1 cellular context compared by ENCODE assay signal in genomic region chr1:163337631-163338030, GRCh38.
TF ChIP-seq lines count a peak whose summit lies in the region.

No MANE protein-coding gene starts in this region.

TF ChIP-seq in HepG2, 621 proteins besides CTCF, POLR2A, EP300 and RAD21 (continued from another document):
- no peak for TF ChIP-seq ZNF280B (CRISPR knock-in tag; IDR thresholded peaks at IDR 0.05; ENCODE audit: borderline replicate concordance)
- no peak for TF ChIP-seq CHCHD3 (CRISPR knock-in tag; IDR thresholded peaks at IDR 0.05)
- TF ChIP-seq PCBP1 (IDR thresholded peaks at IDR 0.05; ENCODE audit: borderline replicate concordance, low read depth, low read length), result no peak
- TF ChIP-seq ZNF44 (CRISPR knock-in tag; IDR thresholded peaks at IDR 0.05), result no peak
- TF ChIP-seq ZNF224 (CRISPR knock-in tag; IDR thresholded peaks at IDR 0.05), result no peak
- no peak for TF ChIP-seq DNMT3B (CRISPR knock-in tag; conservative IDR thresholded peaks at IDR 0.05)
- TF ChIP-seq PHF8 (CRISPR knock-in tag; IDR thresholded peaks at IDR 0.05), result no peak
- no peak for TF ChIP-seq SNAI1 (CRISPR knock-in tag; IDR thresholded peaks at IDR 0.05; ENCODE audit: borderline replicate concordance)
- no peak for TF ChIP-seq NCOR1 (IDR thresholded peaks at IDR 0.05; ENCODE audit: borderline replicate concordance, low read length)
- no peak for TF ChIP-seq ZBTB21 (CRISPR knock-in tag; IDR thresholded peaks at IDR 0.05)
